ENCODE assay signal across 1 cellular context in genomic region chr17:72761431-72761830, GRCh38.
A peak's percentile ranks its signal among the peaks of the same experiment; 100 is the strongest.
TF ChIP-seq lines count a peak whose summit lies in the region.

No MANE protein-coding gene starts in this region.

TF ChIP-seq in K562, 482 proteins besides CTCF, POLR2A, EP300 and RAD21 (continued from another document):
- TF ChIP-seq ZNF518B (CRISPR knock-in tag; IDR thresholded peaks at IDR 0.05) (no peak), MAFF (IDR thresholded peaks at IDR 0.05; ENCODE audit: low read length) (no peak), KLF16 (IDR thresholded peaks at IDR 0.05) (peak; percentile 18; the same call in 1 of the 2 replicates), MCM3 (IDR thresholded peaks at IDR 0.05) (no peak), ETV1 (tag; conservative IDR thresholded peaks at IDR 0.05; ENCODE audit: low read depth) (no peak), ATF1 (CRISPR knock-in tag; IDR thresholded peaks at IDR 0.05) (no peak), ATF1 (tag; IDR thresholded peaks at IDR 0.05) (no peak), BHLHE40 (IDR thresholded peaks at IDR 0.05; ENCODE audit: low read length) (no peak), CTBP1 (IDR thresholded peaks at IDR 0.05; ENCODE audit: borderline replicate concordance) (no peak), ZNF444 (CRISPR knock-in tag; IDR thresholded peaks at IDR 0.05) (no peak), ATF2 (CRISPR knock-in tag; IDR thresholded peaks at IDR 0.05) (no peak), ZNF398 (CRISPR knock-in tag; IDR thresholded peaks at IDR 0.05) (no peak), GATAD2B (IDR thresholded peaks at IDR 0.05; ENCODE audit: borderline replicate concordance) (no peak), PHF21A (IDR thresholded peaks at IDR 0.05; ENCODE audit: borderline replicate concordance, low read depth) (no peak), ZBTB2 (IDR thresholded peaks at IDR 0.05) (no peak), GTF2E2 (tag; IDR thresholded peaks at IDR 0.05) (no peak), ZNF589 (CRISPR knock-in tag; IDR thresholded peaks at IDR 0.05; ENCODE audit: low read depth) (no peak)
